ENCODE assay signal across 9 cellular contexts in the genomic region with DNA sequence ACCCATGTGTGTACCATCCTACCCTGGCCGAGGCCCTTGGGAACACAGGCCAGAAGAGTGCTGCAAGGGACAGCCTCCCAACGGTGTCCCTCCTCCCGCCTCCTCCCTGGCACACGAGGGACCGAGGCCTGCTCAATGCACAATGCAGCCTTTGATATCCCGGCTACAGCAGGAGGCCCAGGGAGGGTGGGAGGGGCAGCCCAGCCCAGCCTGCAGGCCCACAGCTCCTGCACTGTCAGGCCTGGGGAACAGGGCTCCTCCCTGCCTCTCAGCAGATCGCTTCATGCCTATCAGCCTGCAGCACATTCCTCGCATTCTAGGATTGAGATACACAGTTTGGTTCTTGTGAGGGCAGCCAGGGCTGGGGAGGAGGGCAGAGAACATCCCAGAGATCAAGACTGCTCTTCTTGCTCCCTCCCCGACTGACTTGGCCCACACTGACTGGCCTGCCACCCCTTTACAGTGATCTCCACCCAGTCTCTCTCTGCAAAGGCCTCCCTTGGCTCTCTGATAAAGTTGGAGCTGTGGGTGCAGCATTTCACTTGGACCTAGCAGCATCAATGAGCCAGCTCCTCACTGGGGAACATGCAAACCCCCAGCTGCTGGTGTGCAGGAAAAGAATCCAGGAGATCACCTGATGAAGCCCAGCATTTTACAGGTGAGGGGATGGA. TPM values are rescaled to one million over a fixed set of nuclear protein-coding genes. Genes with fewer than 3 reads are reported as not detected.
A peak's percentile ranks its signal among the peaks of the same experiment; 100 is the strongest.
DNase-seq lines count a peak whose midpoint lies in the region; ATAC-seq lines count a peak whose summit lies in the region.
"Had no signal": no experiment of that assay in that cellular context is flagged by ENCODE, and none has a peak within 500 bp of the region (broad histone marks: within the 10 kb centered on the region; RNA-seq: fewer than 3 reads in every experiment).

Gene SH3TC2 (minus strand): TSS at position 46 of the 671 bp plus-strand sequence. CDS start 40 bp downstream, at position 6.

- no peak for ATAC-seq in GM19023 (IDR thresholded peaks at IDR 0.05; ENCODE audit: unreplicated experiment)

- peak in 13 of 14 donors; percentile 12 to 94 (median 80) for DNase-seq in C1 segment of cervical spinal cord (lab: John Stamatoyannopoulos, UW)
- peak; percentile 97 for DNase-seq in SW480 (ENCODE audit: low spot score)
- peak; percentile 98 for DNase-seq in globus pallidus (ENCODE audit: low spot score)
- peak; percentile 82 for DNase-seq in occipital lobe (lab: John Stamatoyannopoulos, UW)
- DNase-seq in NOMO-1 (lab: John Stamatoyannopoulos, UW; ENCODE audit: unreplicated experiment in 2 of 2) = no peak
- no peak for DNase-seq in NCI-H748 (lab: John Stamatoyannopoulos, UW; ENCODE audit: unreplicated experiment)
- DNase-seq in NOMO-1 treated with DMSO at 0.1 percent for 48 hours (lab: John Stamatoyannopoulos, UW; ENCODE audit: unreplicated experiment) = no peak
- DNase-seq: NCI-H2171 had no signal

RNA-seq across cellular contexts. Expression of gene SH3TC2, which starts in this region (rescaled TPM):
- 1.6 TPM for total RNA-seq in occipital lobe

Comparison
In these comparisons a context has a peak if more than half of its experiments do, and no peak if none do; other contexts are left out.
1. DNase-seq: peak in C1 segment of cervical spinal cord (13 of 14), SW480 (single experiment), globus pallidus (single experiment) and occipital lobe (single experiment); none in NOMO-1 (0 of 2), NCI-H748 (single experiment) and NOMO-1 treated with DMSO at 0.1 percent for 48 hours (single experiment).